Comparison of ENCODE assay signal across 19 cellular contexts in genomic region chr14:103149351-103149750, GRCh38. TPM values are rescaled to one million over a fixed set of nuclear protein-coding genes. Genes with fewer than 3 reads are reported as not detected.
DNase-seq lines count a peak whose midpoint lies in the region; ATAC-seq and FAIRE-seq lines count a peak whose summit lies in the region.
"Had no signal": no experiment of that assay in that cellular context is flagged by ENCODE, and none has a peak within 500 bp of the region (broad histone marks: within the 10 kb centered on the region; RNA-seq: fewer than 3 reads in every experiment).

No MANE protein-coding gene starts in this region.

- H3K9me3 ChIP-seq in small intestine (ENCODE audit: control insufficient read depth, low read depth): no peaks in the 10 kb centered on the region
- H3K9me3 ChIP-seq: BLaER1 had no signal

- ATAC-seq in left ventricle myocardium superior (no peak), esophagus mucosa (no peak)
- ATAC-seq: CD8-positive, alpha-beta T cell; GM23338; HCT116 had no signal

- no peaks in the 10 kb centered on the region for H3K4me1 ChIP-seq in small intestine (ENCODE audit: control insufficient read depth in 2 of 2, insufficient read depth in 1 of 2, low read depth in 1 of 2, low read length in 1 of 2)
- H3K4me1 ChIP-seq: BLaER1 had no signal

- DNase-seq in cardiac septum (ENCODE audit: low spot score) (peak; percentile 24), left ventricle myocardium superior (no peak), NCI-H526 treated with DMSO at 0.1 percent for 48 hours (lab: John Stamatoyannopoulos, UW) (peak; percentile 90), islet precursor cell (peak; percentile 40), small intestine (peak; percentile 9), SHP77 treated with DMSO at 0.1 percent for 48 hours (lab: John Stamatoyannopoulos, UW) (no peak), NCI-H187 treated with DMSO at 0.1 percent for 48 hours (lab: John Stamatoyannopoulos, UW) (no peak)
- DNase-seq: 8988T; Calu3; CD8-positive, alpha-beta T cell; DMS79 treated with DMSO at 0.1 percent for 48 hours; GF-D8 had no signal

- 14 to 64% (median 26%) methylated on average over 6 of the region's 6 CpGs for WGBS in small intestine, 3 donors

- H3K4me3 ChIP-seq in small intestine (ENCODE audit: low read depth in 1 of 2, low read length in 2 of 2): no peak overlapping the region
- H3K4me3 ChIP-seq: BLaER1, GM23338 had no signal

- intact Hi-C loops in cardiac septum (cut with DNase I) (no loop called here), left ventricle myocardium superior (cut with micrococcal nuclease) (no loop called here)

- no peaks in the 10 kb centered on the region for H3K36me3 ChIP-seq in small intestine (ENCODE audit: control insufficient read depth in 2 of 2, insufficient read depth in 2 of 2, low read length in 2 of 2)
- H3K36me3 ChIP-seq: BLaER1 had no signal

- no peak for FAIRE-seq in small intestine (lab: Jason Lieb, UNC)
- FAIRE-seq: H54 had no signal

- peaks cover 0 to 5% of the 10 kb centered on the region in 2 donors for H3K27me3 ChIP-seq in small intestine (ENCODE audit: control insufficient read depth in 2 of 2, insufficient read depth in 2 of 2, low read length in 2 of 2)
- H3K27me3 ChIP-seq: BLaER1 had no signal

- H3K27ac ChIP-seq in small intestine (ENCODE audit: low read depth in 1 of 2, low read length in 1 of 2): no peak overlapping the region
- H3K27ac ChIP-seq: BLaER1 had no signal

RNA-seq across cellular contexts. Expression of gene TNFAIP2, which starts 26.1 kb away (rescaled TPM):
- total RNA-seq in cardiac septum (31.3 TPM), left ventricle myocardium superior (50.5 TPM), esophagus mucosa (85.3 TPM)
- 10 to 100 TPM in 2 of 3 donors, 1 to 10 TPM in 1; 7.2 to 42.9 (median 11.9) TPM for polyA plus RNA-seq in small intestine

RNA-seq across cellular contexts. Expression of gene EXOC3L4, which starts 54.8 kb away (rescaled TPM):
- total RNA-seq in cardiac septum (0.46 TPM), left ventricle myocardium superior (0.42 TPM), esophagus mucosa (0.20 TPM)
- polyA plus RNA-seq in small intestine: 100 to 1,000 TPM in 1 of 3 donors, 10 to 100 TPM in 2; 35.7 to 110 (median 85.1) TPM
- total RNA-seq: A673; CD8-positive, alpha-beta T cell; GM23338 had no signal
- polyA plus RNA-seq: AG04450, GM23338 had no signal

Comparison
In these comparisons a context has a peak if more than half of its experiments do, and no peak if none do; other contexts are left out.
1. DNase-seq: peak in cardiac septum (single experiment), NCI-H526 treated with DMSO at 0.1 percent for 48 hours (single experiment), islet precursor cell (single experiment) and small intestine (single experiment); none in left ventricle myocardium superior (single experiment), SHP77 treated with DMSO at 0.1 percent for 48 hours (single experiment) and NCI-H187 treated with DMSO at 0.1 percent for 48 hours (single experiment).